8 cellular contexts compared by ENCODE assay signal in genomic region chr5:125326114-125326513, GRCh38.
DNase-seq lines count a peak whose midpoint lies in the region; ATAC-seq and TF ChIP-seq lines count a peak whose summit lies in the region.

No MANE protein-coding gene starts in this region.

- H3K4me1 ChIP-seq in transverse colon, result peaks cover 0 to 7% (median 3%) of the 10 kb centered on the region in 4 donors

- no peak for TF ChIP-seq POLR2A in transverse colon (IDR thresholded peaks at IDR 0.05)

- ATAC-seq in GM18519 (IDR thresholded peaks at IDR 0.05; ENCODE audit: low FRiP score, unreplicated experiment), result no peak

- no peaks in the 10 kb centered on the region for H3K36me3 ChIP-seq in transverse colon

- in situ Hi-C loops in transverse colon (cut with MboI; ENCODE audit: low pct_ligation_motif_present in 1 of 4, low pct_unique_long_range_greater_than_20kb in 1 of 4, low sequenced_read_pairs in 3 of 4), result no loop called here

- H3K4me3 ChIP-seq in epithelial cell of esophagus (ENCODE audit: low read length) (no peak overlapping the region), transverse colon (no peak overlapping the region)

- TF ChIP-seq EP300 in transverse colon (IDR thresholded peaks at IDR 0.05; ENCODE audit: low read depth), result no peak

- H3K9me3 ChIP-seq in transverse colon, result no peaks in the 10 kb centered on the region

- no peaks in the 10 kb centered on the region for H3K27me3 ChIP-seq in transverse colon

- TF ChIP-seq CTCF in epithelial cell of esophagus (IDR thresholded peaks at IDR 0.05; ENCODE audit: insufficient read depth, low read depth, low read length, missing control alignments), result no peak
- no peak for TF ChIP-seq CTCF in transverse colon (IDR thresholded peaks at IDR 0.05)

- no peak overlapping the region for H3K27ac ChIP-seq in transverse colon

- intact Hi-C loops in transverse colon (cut with DNase I; ENCODE audit: low total_unique reads), result no loop called here

- peak; percentile 0 to 15 for DNase-seq in NCI-H526 (lab: John Stamatoyannopoulos, UW)
- no peak for DNase-seq in NCI-H526 treated with DMSO at 0.1 percent for 48 hours (lab: John Stamatoyannopoulos, UW)
- peak; percentile 98 for DNase-seq in NCI-H69 (lab: John Stamatoyannopoulos, UW)
- peak; percentile 87 for DNase-seq in epithelial cell of esophagus (ENCODE audit: low read depth)
- DNase-seq in transverse colon, result peak; percentile 23
- DNase-seq in HuH-7 (ENCODE audit: low spot score), result no peak
- no peak for DNase-seq in cerebellar nuclear complex (lab: John Stamatoyannopoulos, UW)

Comparison
In these comparisons a context has a peak if more than half of its experiments do, and no peak if none do; other contexts are left out.
1. DNase-seq: peak in NCI-H526 (2 of 2), NCI-H69 (single experiment), epithelial cell of esophagus (single experiment) and transverse colon (single experiment); none in NCI-H526 treated with DMSO at 0.1 percent for 48 hours (single experiment), HuH-7 (single experiment) and cerebellar nuclear complex (0 of 2).